8 cellular contexts compared by ENCODE assay signal in genomic region chr10:86364551-86365345, GRCh38. TPM values are rescaled to one million over a fixed set of nuclear protein-coding genes. Genes with fewer than 3 reads are reported as not detected.
A peak's percentile ranks its signal among the peaks of the same experiment; 100 is the strongest.
DNase-seq lines count a peak whose midpoint lies in the region; ATAC-seq and TF ChIP-seq lines count a peak whose summit lies in the region.

No MANE protein-coding gene starts in this region.

- DNase-seq in DMS53 (lab: John Stamatoyannopoulos, UW) (peak; percentile 41), DMS53 treated with DMSO at 0.1 percent for 48 hours (lab: John Stamatoyannopoulos, UW; ENCODE audit: unreplicated experiment) (no peak), gastrocnemius medialis (peak in 1 of 2 donors; percentile 5), NCI-H2081 (lab: John Stamatoyannopoulos, UW) (no peak)
- no peak for DNase-seq in effector memory CD4-positive, alpha-beta T cell

- H3K9me3 ChIP-seq in iPS-20b (ENCODE audit: insufficient read depth, low read depth, low read length) (no peaks in the 10 kb centered on the region; the same call in 1 of the 2 replicates), gastrocnemius medialis (no peaks in the 10 kb centered on the region)
- H3K9me3 ChIP-seq in effector memory CD4-positive, alpha-beta T cell (ENCODE audit: control insufficient read depth, low read length), result no peaks in the 10 kb centered on the region

- peak overlapping the region; percentile 54; the same call in 1 of the 2 replicates for H3K4me3 ChIP-seq in iPS-20b (ENCODE audit: low read length)
- peak overlapping the region; percentile 51 to 61 (median 52) for H3K4me3 ChIP-seq in gastrocnemius medialis
- no peak overlapping the region for H3K4me3 ChIP-seq in effector memory CD4-positive, alpha-beta T cell (ENCODE audit: insufficient read depth, low read depth, low read length, poor library complexity, severe bottlenecking)

- no peak for TF ChIP-seq POLR2A in gastrocnemius medialis (IDR thresholded peaks at IDR 0.05)

- H3K36me3 ChIP-seq in iPS-20b (ENCODE audit: insufficient read depth, low read depth, low read length), result no peaks in the 10 kb centered on the region
- no peaks in the 10 kb centered on the region for H3K36me3 ChIP-seq in gastrocnemius medialis
- no peaks in the 10 kb centered on the region for H3K36me3 ChIP-seq in effector memory CD4-positive, alpha-beta T cell (ENCODE audit: control insufficient read depth, insufficient read depth, low read length)

- in situ Hi-C loops in gastrocnemius medialis (cut with MboI; ENCODE audit: low sequenced_read_pairs in 4 of 4), result loop anchor here in 1 of 4 donors (25.0 kb wide), 1 partner anchor 377 kb away; no protein-coding TSS in a partner anchor

- H3K27me3 ChIP-seq in iPS-20b (ENCODE audit: insufficient read depth, low read length) (peaks cover 91% of the 10 kb centered on the region), gastrocnemius medialis (peaks cover 49 to 57% (median 49%) of the 10 kb centered on the region in 3 donors)
- H3K27me3 ChIP-seq in effector memory CD4-positive, alpha-beta T cell (replicated peaks; ENCODE audit: control insufficient read depth, insufficient read depth, low read length, poor library complexity, severe bottlenecking), result peaks cover 43% of the 10 kb centered on the region

- no peak overlapping the region for H3K9ac ChIP-seq in iPS-20b (ENCODE audit: low read depth, low read length)

- ATAC-seq in gastrocnemius medialis (no peak), HG03135 (IDR thresholded peaks at IDR 0.05; ENCODE audit: unreplicated experiment) (no peak)

- TF ChIP-seq CTCF in gastrocnemius medialis (IDR thresholded peaks at IDR 0.05 in 4 of 5, conservative IDR thresholded peaks at IDR 0.05 in 1 of 5), result no peak

- intact Hi-C loops in gastrocnemius medialis (cut with DNase I; ENCODE audit: low total_unique reads), result loop anchor here (5.0 kb wide), 1 partner anchor 367 kb away; no protein-coding TSS in a partner anchor

- H3K4me1 ChIP-seq in iPS-20b (ENCODE audit: insufficient read depth, low read length) (no peaks in the 10 kb centered on the region), gastrocnemius medialis (peaks cover 0 to 21% of the 10 kb centered on the region in 2 donors)
- H3K4me1 ChIP-seq in effector memory CD4-positive, alpha-beta T cell (ENCODE audit: control insufficient read depth, insufficient read depth, low read length, poor library complexity, severe bottlenecking), result peaks cover 26% of the 10 kb centered on the region

- H3K27ac ChIP-seq in iPS-20b (ENCODE audit: low read length), result no peak overlapping the region
- no peak overlapping the region for H3K27ac ChIP-seq in gastrocnemius medialis
- H3K27ac ChIP-seq in effector memory CD4-positive, alpha-beta T cell (ENCODE audit: insufficient read depth, low read length, poor library complexity, severe bottlenecking), result no peak overlapping the region

TF ChIP-seq in PFSK-1, 5 proteins besides CTCF, POLR2A, EP300 and RAD21:
- TF ChIP-seq REST (IDR thresholded peaks at IDR 0.05; ENCODE audit: insufficient read depth in 1 of 2, low read depth in 2 of 2, low read length in 2 of 2) (peak; percentile 61 to 87; a peak in 3 of 4 replicates), SIN3A (IDR thresholded peaks at IDR 0.05; ENCODE audit: borderline replicate concordance, insufficient read depth, low read length) (no peak)

RNA-seq across cellular contexts. Expression of gene GRID1, which starts 1.8 kb away (rescaled TPM):
- not detected for polyA plus RNA-seq in PFSK-1 (2012; ENCODE audit: insufficient read length, low read depth)
- 1 to 10 TPM in 2 of 4 donors, under 1 TPM in 2; 0.17 to 1.4 (median 0.79) TPM for total RNA-seq in gastrocnemius medialis
